ENCODE assay signal across 1 cellular context in genomic region chrX:15854712-15855561, GRCh38.
A peak's percentile ranks its signal among the peaks of the same experiment; 100 is the strongest.
TF ChIP-seq lines count a peak whose summit lies in the region.

TSS of gene AP1S2 (minus strand) at chrX:15854813. CDS start at chrX:15852524, 2,289 bp downstream.

TF ChIP-seq in GM12878, 131 proteins besides CTCF, POLR2A, EP300 and RAD21 (continued from another document):
- TF ChIP-seq E2F4 (IDR thresholded peaks at IDR 0.05; ENCODE audit: low read depth, low read length) (0 out of 2 replicates have a peak, but pooled peaks have one; percentile 58), MEF2A (IDR thresholded peaks at IDR 0.05; ENCODE audit: insufficient read depth, low read depth, low read length) (no peak), FOXM1 (IDR thresholded peaks at IDR 0.05; ENCODE audit: low read depth, low read length) (no peak), SP1 (IDR thresholded peaks at IDR 0.05; ENCODE audit: low read depth, low read length) (peak; percentile 32), SPI1 (IDR thresholded peaks at IDR 0.05; ENCODE audit: borderline replicate concordance, insufficient read depth, low read depth, low read length) (peak; percentile 89), USF2 (IDR thresholded peaks at IDR 0.05; ENCODE audit: borderline replicate concordance, low read depth, low read length) (peak; percentile 89), CUX1 (IDR thresholded peaks at IDR 0.05; ENCODE audit: insufficient replicate concordance, low read depth, low read length) (no peak), WRNIP1 (IDR thresholded peaks at IDR 0.05; ENCODE audit: borderline replicate concordance, low read depth, low read length) (no peak), POU2F2 (IDR thresholded peaks at IDR 0.05; ENCODE audit: borderline replicate concordance, low read depth, low read length) (no peak), ATF2 (IDR thresholded peaks at IDR 0.05; ENCODE audit: low read length) (no peak), HSF1 (IDR thresholded peaks at IDR 0.05; ENCODE audit: low read depth, low read length) (no peak), ZSCAN29 (IDR thresholded peaks at IDR 0.05) (no peak), LARP7 (IDR thresholded peaks at IDR 0.05) (0 out of 2 replicates have a peak, but pooled peaks have one; percentile 41), NFXL1 (IDR thresholded peaks at IDR 0.05; ENCODE audit: borderline replicate concordance) (no peak), EED (IDR thresholded peaks at IDR 0.05; ENCODE audit: low read depth) (peak; percentile 57), TCF12 (IDR thresholded peaks at IDR 0.05; ENCODE audit: low read depth, low read length) (no peak; the same call in 1 of the 2 replicates), REST (IDR thresholded peaks at IDR 0.05; ENCODE audit: low read depth, low read length) (peak; percentile 38; the same call in 1 of the 2 replicates), NKRF (conservative IDR thresholded peaks at IDR 0.05) (peak; percentile 71; the same call in 1 of the 2 replicates), RELB (IDR thresholded peaks at IDR 0.05; ENCODE audit: low read depth) (0 out of 2 replicates have a peak, but pooled peaks have one; percentile 28), PRDM15 (CRISPR knock-in tag; IDR thresholded peaks at IDR 0.05) (no peak), ZBED1 (IDR thresholded peaks at IDR 0.05; ENCODE audit: borderline replicate concordance) (no peak), ELK1 (IDR thresholded peaks at IDR 0.05; ENCODE audit: low read depth, low read length) (peak; percentile 94), ATF3 (IDR thresholded peaks at IDR 0.05; ENCODE audit: borderline replicate concordance, extremely low read depth, low read depth, low read length) (peak; percentile 83; the same call in 1 of the 2 replicates), RBBP5 (conservative IDR thresholded peaks at IDR 0.05) (no peak), SMAD5 (IDR thresholded peaks at IDR 0.05; ENCODE audit: low read depth) (peak; percentile 24; the same call in 1 of the 2 replicates), RUNX3 (IDR thresholded peaks at IDR 0.05; ENCODE audit: low read length) (peak; percentile 46; the same call in 1 of the 2 replicates), ESRRA (IDR thresholded peaks at IDR 0.05; ENCODE audit: low read length) (no peak)
TF ChIP-seq in GM12878: peak in this region for 47.
